Comparison of ENCODE assay signal across 13 cellular contexts in the genomic region with DNA sequence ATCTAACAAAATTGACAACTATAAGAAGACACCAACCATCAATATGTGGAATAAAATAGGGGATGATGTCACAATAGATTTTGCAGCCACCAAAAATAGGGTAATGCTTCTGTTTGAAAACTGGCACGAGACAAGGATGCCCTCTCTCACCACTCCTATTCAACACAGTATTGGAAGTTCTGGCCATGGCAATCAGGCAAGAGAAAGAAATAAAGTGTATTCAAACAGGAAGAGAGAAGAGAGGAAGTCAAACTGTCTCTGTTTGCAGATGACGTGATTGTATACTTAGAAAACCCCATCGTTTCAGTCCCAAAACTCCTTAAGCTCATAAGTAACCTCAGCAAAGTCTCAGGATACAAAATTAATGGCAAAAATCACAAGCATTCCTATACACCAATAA. TPM values are rescaled to one million over a fixed set of nuclear protein-coding genes. Genes with fewer than 3 reads are reported as not detected.
DNase-seq lines count a peak whose midpoint lies in the region; ATAC-seq, FAIRE-seq and TF ChIP-seq lines count a peak whose summit lies in the region.
"Not testable (repeated sequence)": the region's sequence is repeated elsewhere in the genome, so short reads cannot be mapped to it uniquely, and the experiment has no call there.
"Had no signal": no experiment of that assay in that cellular context is flagged by ENCODE, and none has a peak within 500 bp of the region (broad histone marks: within the 10 kb centered on the region; RNA-seq: fewer than 3 reads in every experiment).

No MANE protein-coding gene starts in this region.

- not testable (repeated sequence) for H3K4me2 ChIP-seq in HepG2 (ENCODE audit: low read depth, low read length); smooth muscle cell

- not testable (repeated sequence) for FAIRE-seq in HepG2 (lab: Jason Lieb, UNC)

- H3K9me3 ChIP-seq in CD4-positive, alpha-beta memory T cell (ENCODE audit: control insufficient read depth in 1 of 2, low read length in 2 of 2); HepG2 (ENCODE audit: low read length); smooth muscle cell (replicated peaks; ENCODE audit: low read depth): not testable (repeated sequence)

- peak overlapping the region in 5 of 7 donors; percentile 23 to 85 (median 74) for H3K27ac Mint-ChIP-seq in CD4-positive, alpha-beta memory T cell
- peak overlapping the region; percentile 96 for H3K27ac Mint-ChIP-seq in T-helper 2 cell treated with Interferon-gamma antibody and Interleukin-4, amounts not matched to agents 5 μg/mL and 100 μg/mL, for 36 hours
- peak overlapping the region; percentile 64 for H3K27ac Mint-ChIP-seq in activated CD8-positive, alpha-beta T cell treated with anti-CD3 and anti-CD28 coated beads, Interleukin-2, amount 10 ng/mL, durations not matched to agents 7 days and 5 days
- peak overlapping the region; percentile 34 for H3K27ac Mint-ChIP-seq in activated naive CD4-positive, alpha-beta T cell treated with anti-CD3 and anti-CD28 coated beads for 36 hours
- peak overlapping the region; percentile 87 for H3K27ac Mint-ChIP-seq in activated naive CD8-positive, alpha-beta T cell treated with anti-CD3 and anti-CD28 coated beads, Interleukin-2, amount 50 U/mL, for 24 hours

- H3K4me3 ChIP-seq in CD4-positive, alpha-beta memory T cell (ENCODE audit: low read length in 2 of 2); HepG2 (replicated peaks in 1 of 3; ENCODE audit: insufficient read depth in 1 of 3, low read depth in 2 of 3, low read length in 3 of 3); smooth muscle cell: not testable (repeated sequence)

- TF ChIP-seq EP300 in HepG2 (IDR thresholded peaks at IDR 0.05; ENCODE audit: low read depth in 2 of 2, low read length in 2 of 2); HepG2 (CRISPR knock-in tag; IDR thresholded peaks at IDR 0.05; ENCODE audit: borderline replicate concordance): not testable (repeated sequence)

- not testable (repeated sequence) for TF ChIP-seq RAD21 in HepG2 (CRISPR knock-in tag; IDR thresholded peaks at IDR 0.05)

- not testable (repeated sequence) for TF ChIP-seq POLR2A in HepG2 (IDR thresholded peaks at IDR 0.05; ENCODE audit: insufficient read depth in 1 of 2, low read depth in 2 of 2, low read length in 2 of 2)

- H3K4me1 Mint-ChIP-seq in CD4-positive, alpha-beta memory T cell, result peaks cover 54 to 82% (median 71%) of the 10 kb centered on the region in 4 donors
- H3K4me1 Mint-ChIP-seq in T-helper 2 cell treated with Interferon-gamma antibody and Interleukin-4, amounts not matched to agents 5 μg/mL and 100 μg/mL, for 36 hours (ENCODE audit: low read depth), result peaks cover 58% of the 10 kb centered on the region
- peaks cover 49% of the 10 kb centered on the region for H3K4me1 Mint-ChIP-seq in activated CD8-positive, alpha-beta T cell treated with anti-CD3 and anti-CD28 coated beads, Interleukin-2, amount 10 ng/mL, durations not matched to agents 7 days and 5 days (ENCODE audit: low read depth)
- peaks cover 76% of the 10 kb centered on the region for H3K4me1 Mint-ChIP-seq in activated naive CD4-positive, alpha-beta T cell treated with anti-CD3 and anti-CD28 coated beads for 36 hours (ENCODE audit: low read depth)
- peaks cover 69% of the 10 kb centered on the region for H3K4me1 Mint-ChIP-seq in activated naive CD8-positive, alpha-beta T cell treated with anti-CD3 and anti-CD28 coated beads, Interleukin-2, amount 50 U/mL, for 24 hours

- H3F3A ChIP-seq in smooth muscle cell (ENCODE audit: low read depth), result not testable (repeated sequence)

- not testable (repeated sequence) for H3K27me3 Mint-ChIP-seq in CD4-positive, alpha-beta memory T cell; T-helper 2 cell treated with Interferon-gamma antibody and Interleukin-4, amounts not matched to agents 5 μg/mL and 100 μg/mL, for 36 hours (ENCODE audit: low read depth); activated CD8-positive, alpha-beta T cell treated with anti-CD3 and anti-CD28 coated beads, Interleukin-2, amount 10 ng/mL, durations not matched to agents 7 days and 5 days (ENCODE audit: low read depth); activated naive CD4-positive, alpha-beta T cell treated with anti-CD3 and anti-CD28 coated beads for 36 hours (ENCODE audit: low read depth); activated naive CD8-positive, alpha-beta T cell treated with anti-CD3 and anti-CD28 coated beads, Interleukin-2, amount 50 U/mL, for 24 hours

- WGBS in HepG2 (ENCODE audit: low lambda C conversion rate), result 100% methylated on average over 3 of the region's 3 CpGs
- 85% methylated on average over 3 of the region's 3 CpGs for WGBS in smooth muscle cell (ENCODE audit: low lambda C conversion rate)

- peaks cover 64 to 69% of the 10 kb centered on the region in 2 donors for H3K36me3 Mint-ChIP-seq in CD4-positive, alpha-beta memory T cell
- H3K36me3 Mint-ChIP-seq in T-helper 2 cell treated with Interferon-gamma antibody and Interleukin-4, amounts not matched to agents 5 μg/mL and 100 μg/mL, for 36 hours (ENCODE audit: low read depth), result peaks cover 77% of the 10 kb centered on the region
- peaks cover 69% of the 10 kb centered on the region for H3K36me3 Mint-ChIP-seq in activated CD8-positive, alpha-beta T cell treated with anti-CD3 and anti-CD28 coated beads, Interleukin-2, amount 10 ng/mL, durations not matched to agents 7 days and 5 days (ENCODE audit: low read depth)
- H3K36me3 Mint-ChIP-seq in activated naive CD4-positive, alpha-beta T cell treated with anti-CD3 and anti-CD28 coated beads for 36 hours (ENCODE audit: low read depth), result peaks cover 38% of the 10 kb centered on the region
- peaks cover 55% of the 10 kb centered on the region for H3K36me3 Mint-ChIP-seq in activated naive CD8-positive, alpha-beta T cell treated with anti-CD3 and anti-CD28 coated beads, Interleukin-2, amount 50 U/mL, for 24 hours (ENCODE audit: low read depth)

- not testable (repeated sequence) for BruUV-seq in HepG2 (replicated peaks; lab: Mats Ljungman, UMichigan)

- peaks cover 57% of the 10 kb centered on the region for H3K4me1 ChIP-seq in CD4-positive, alpha-beta memory T cell (ENCODE audit: insufficient read depth, low read length)
- not testable (repeated sequence) for H3K4me1 ChIP-seq in HepG2 (ENCODE audit: insufficient read depth, low read length); smooth muscle cell (ENCODE audit: low read depth)

- not testable (repeated sequence) for H4K20me1 ChIP-seq in HepG2 (ENCODE audit: insufficient read depth, low read length); smooth muscle cell (ENCODE audit: low read depth)

- H3K4me3 Mint-ChIP-seq in CD4-positive, alpha-beta memory T cell, result peak overlapping the region in 6 of 8 donors; percentile 8 to 73 (median 35)
- H3K4me3 Mint-ChIP-seq in T-helper 2 cell treated with Interferon-gamma antibody and Interleukin-4, amounts not matched to agents 5 μg/mL and 100 μg/mL, for 36 hours, result peak overlapping the region; percentile 66
- not testable (repeated sequence) for H3K4me3 Mint-ChIP-seq in activated CD8-positive, alpha-beta T cell treated with anti-CD3 and anti-CD28 coated beads, Interleukin-2, amount 10 ng/mL, durations not matched to agents 7 days and 5 days; activated naive CD4-positive, alpha-beta T cell treated with anti-CD3 and anti-CD28 coated beads for 36 hours
- H3K4me3 Mint-ChIP-seq in activated naive CD8-positive, alpha-beta T cell treated with anti-CD3 and anti-CD28 coated beads, Interleukin-2, amount 50 U/mL, for 24 hours, result peak overlapping the region; percentile 12

- H3K79me2 ChIP-seq in HepG2 (ENCODE audit: insufficient read depth, low read length), result peaks cover 15% of the 10 kb centered on the region
- peaks cover 45% of the 10 kb centered on the region for H3K79me2 ChIP-seq in smooth muscle cell (ENCODE audit: low read depth)

- not testable (repeated sequence) for H2AFZ ChIP-seq in HepG2 (ENCODE audit: low read length); smooth muscle cell (ENCODE audit: low read depth)

- intact Hi-C loops in CD4-positive, alpha-beta memory T cell (cut with micrococcal nuclease); activated naive CD4-positive, alpha-beta T cell treated with anti-CD3 and anti-CD28 coated beads for 36 hours (cut with micrococcal nuclease); HepG2 (cut with micrococcal nuclease; ENCODE audit: unreplicated experiment): not testable (repeated sequence)

- H3K9me3 Mint-ChIP-seq in CD4-positive, alpha-beta memory T cell; activated CD8-positive, alpha-beta T cell treated with anti-CD3 and anti-CD28 coated beads, Interleukin-2, amount 10 ng/mL, durations not matched to agents 7 days and 5 days (ENCODE audit: insufficient read depth); activated naive CD4-positive, alpha-beta T cell treated with anti-CD3 and anti-CD28 coated beads for 36 hours: not testable (repeated sequence)
- H3K9me3 Mint-ChIP-seq in T-helper 2 cell treated with Interferon-gamma antibody and Interleukin-4, amounts not matched to agents 5 μg/mL and 100 μg/mL, for 36 hours, result peaks cover 42% of the 10 kb centered on the region
- H3K9me3 Mint-ChIP-seq in activated naive CD8-positive, alpha-beta T cell treated with anti-CD3 and anti-CD28 coated beads, Interleukin-2, amount 50 U/mL, for 24 hours, result peaks cover 11% of the 10 kb centered on the region

- not testable (repeated sequence) for H3K36me3 ChIP-seq in CD4-positive, alpha-beta memory T cell (ENCODE audit: insufficient read depth, low read length); HepG2 (replicated peaks in 1 of 2; ENCODE audit: control insufficient read depth in 1 of 2, insufficient read depth in 2 of 2, low read length in 2 of 2); smooth muscle cell (ENCODE audit: low read depth)

- ATAC-seq in activated CD8-positive, alpha-beta T cell treated with anti-CD3 and anti-CD28 coated beads, Interleukin-2, amount 10 ng/mL, durations not matched to agents 7 days and 5 days; activated naive CD8-positive, alpha-beta T cell treated with anti-CD3 and anti-CD28 coated beads, Interleukin-2, amount 50 U/mL, for 24 hours; HepG2: not testable (repeated sequence)

- DNase-seq in CD4-positive, alpha-beta memory T cell; T-helper 2 cell treated with Interferon-gamma antibody and Interleukin-4, amounts not matched to agents 5 μg/mL and 100 μg/mL, for 36 hours (ENCODE audit: low spot score); activated CD8-positive, alpha-beta T cell treated with anti-CD3 and anti-CD28 coated beads, Interleukin-2, amount 10 ng/mL, durations not matched to agents 7 days and 5 days; activated naive CD4-positive, alpha-beta T cell treated with anti-CD3 and anti-CD28 coated beads for 36 hours; activated naive CD8-positive, alpha-beta T cell treated with anti-CD3 and anti-CD28 coated beads, Interleukin-2, amount 50 U/mL, for 24 hours; HepG2 (ENCODE audit: low spot score); smooth muscle cell (lab: John Stamatoyannopoulos, UW; ENCODE audit: unreplicated experiment): not testable (repeated sequence)

- in situ Hi-C loops in HepG2 (cut with HindIII; ENCODE audit: extremely low pct_ligation_motif_present, low pct_unique_long_range_greater_than_20kb), result not testable (repeated sequence)

- H3K27ac ChIP-seq in CD4-positive, alpha-beta memory T cell (ENCODE audit: low read depth, low read length); HepG2 (ENCODE audit: extremely low read length, insufficient read depth, low read length): not testable (repeated sequence)
- H3K27ac ChIP-seq in smooth muscle cell (ENCODE audit: low read depth), result peak overlapping the region; percentile 79

- H3K9ac ChIP-seq in HepG2 (ENCODE audit: insufficient read depth, low read depth, low read length); smooth muscle cell (ENCODE audit: low read depth): not testable (repeated sequence)

- H3K27me3 ChIP-seq in CD4-positive, alpha-beta memory T cell (ENCODE audit: insufficient read depth, low read length); HepG2 (ENCODE audit: control insufficient read depth in 1 of 2, insufficient read depth in 2 of 2, low read length in 2 of 2); smooth muscle cell (ENCODE audit: low read depth): not testable (repeated sequence)

- CTCF ChIA-PET in CD4-positive, alpha-beta memory T cell (lab: Charles Lee; ENCODE audit: partially characterized antibody); activated CD8-positive, alpha-beta T cell treated with anti-CD3 and anti-CD28 coated beads, Interleukin-2, amount 10 ng/mL, durations not matched to agents 7 days and 5 days (lab: Charles Lee); activated naive CD4-positive, alpha-beta T cell treated with anti-CD3 and anti-CD28 coated beads for 36 hours (lab: Charles Lee); HepG2 (lab: Yijun Ruan, JAX; ENCODE audit: low intra/inter-chr PET ratio, low total read pairs): not testable (repeated sequence)

- not testable (repeated sequence) for TF ChIP-seq CTCF in HepG2 (CRISPR knock-in tag; IDR thresholded peaks at IDR 0.05); smooth muscle cell (IDR thresholded peaks at IDR 0.05; ENCODE audit: borderline replicate concordance, insufficient read depth, poor library complexity, severe bottlenecking)

- POLR2A ChIA-PET in CD4-positive, alpha-beta memory T cell (lab: Charles Lee; ENCODE audit: partially characterized antibody); HepG2 (lab: Yijun Ruan, JAX): not testable (repeated sequence)
- POLR2A ChIA-PET in activated CD8-positive, alpha-beta T cell treated with anti-CD3 and anti-CD28 coated beads, Interleukin-2, amount 10 ng/mL, durations not matched to agents 7 days and 5 days (lab: Charles Lee), result interaction anchor here (1.0 to 1.5 kb wide), 2 partner anchors 21 to 176 kb away, joined by 3 to 4 read pairs; a partner anchor contains a TSS

RNA-seq across cellular contexts. Expression of a gene that starts 21.2 kb away (rescaled TPM):
- total RNA-seq in CD4-positive, alpha-beta memory T cell, result 10 to 100 TPM; 64.0 to 69.1 TPM
- 10 to 100 TPM; 15.2 to 23.8 TPM for polyA plus RNA-seq in CD4-positive, alpha-beta memory T cell
- total RNA-seq in activated CD8-positive, alpha-beta T cell treated with anti-CD3 and anti-CD28 coated beads, Interleukin-2, amount 10 ng/mL, durations not matched to agents 7 days and 5 days, result 10 to 100 TPM; 33.2 to 33.7 TPM
- total RNA-seq in activated naive CD4-positive, alpha-beta T cell treated with anti-CD3 and anti-CD28 coated beads for 36 hours, result 10 to 100 TPM; 46.0 to 51.7 TPM
- total RNA-seq in HepG2 (2016; rRNA removed; fragmentation: Illumina TruSeq; extraction: Trizol), result 15.7 and 16.4 TPM in 2 replicates
- total RNA-seq in HepG2 (2016; cell fraction: cytosol; rRNA removed; fragmentation: Illumina TruSeq; extraction: Trizol; ENCODE audit: low read depth), result 4.8 and 7.5 TPM in 2 replicates
- 16.0 and 16.4 TPM in 2 replicates for total RNA-seq in HepG2 (2016; cell fraction: insoluble cytoplasmic fraction; rRNA removed; fragmentation: Illumina TruSeq; extraction: Trizol)
- total RNA-seq in HepG2 (2016; cell fraction: membrane; rRNA removed; fragmentation: Illumina TruSeq; extraction: Trizol), result 4.0 and 4.5 TPM in 2 replicates
- 37.5 and 45.8 TPM in 2 replicates for total RNA-seq in HepG2 (2016; cell fraction: nucleus; rRNA removed; fragmentation: Illumina TruSeq; extraction: Trizol)
- 3.3 and 4.7 TPM in 2 replicates for polyA plus RNA-seq in HepG2 (2011; rRNA removed)
- 1.1 and 1.3 TPM in 2 replicates for polyA plus RNA-seq in HepG2 (2011; cell fraction: cytosol; rRNA removed)
- 5.6 and 6.0 TPM in 2 replicates for polyA plus RNA-seq in HepG2 (2011; cell fraction: nucleus; rRNA removed)
- 3.2 and 6.3 TPM in 2 replicates for polyA plus RNA-seq in HepG2 (2012)
- 0.22 and 0.40 TPM in 2 replicates for polyA plus RNA-seq in HepG2 (2016; cell fraction: cytosol; fragmentation: Illumina TruSeq; extraction: Trizol; ENCODE audit: low read depth)
- 10.2 and 10.9 TPM in 2 replicates for polyA plus RNA-seq in HepG2 (2016; cell fraction: insoluble cytoplasmic fraction; fragmentation: Illumina TruSeq; extraction: Trizol; ENCODE audit: low read depth)
- polyA plus RNA-seq in HepG2 (2016; cell fraction: membrane; fragmentation: Illumina TruSeq; extraction: Trizol; ENCODE audit: low read depth), result 0.55 and 0.59 TPM in 2 replicates
- 19.2 and 19.7 TPM in 2 replicates for polyA plus RNA-seq in HepG2 (2016; cell fraction: nucleus; fragmentation: Illumina TruSeq; extraction: Trizol; ENCODE audit: insufficient read depth, low read depth)
- polyA minus RNA-seq in HepG2 (2011; rRNA and poly(A)+ RNA removed; ENCODE audit: low replicate concordance), result 4.4 and 6.1 TPM in 2 replicates
- polyA minus RNA-seq in HepG2 (2011; cell fraction: cytosol; rRNA and poly(A)+ RNA removed), result 3.5 and 3.8 TPM in 2 replicates
- polyA minus RNA-seq in HepG2 (2011; cell fraction: nucleus; rRNA and poly(A)+ RNA removed), result 60.2 and 78.0 TPM in 2 replicates
- 22.3 and 25.1 TPM in 2 replicates for total RNA-seq in smooth muscle cell
- polyA plus RNA-seq in smooth muscle cell, result 7.5 and 11.2 TPM in 2 replicates

RNA-seq across cellular contexts. Expression of a gene that starts 34.4 kb away (rescaled TPM):
- total RNA-seq in CD4-positive, alpha-beta memory T cell, result 1 to 10 TPM; 3.6 to 3.9 TPM
- polyA plus RNA-seq in CD4-positive, alpha-beta memory T cell, result 1 to 10 TPM; 2.8 to 3.7 TPM
- total RNA-seq in activated CD8-positive, alpha-beta T cell treated with anti-CD3 and anti-CD28 coated beads, Interleukin-2, amount 10 ng/mL, durations not matched to agents 7 days and 5 days, result 10 to 100 TPM; 22.3 to 23.1 TPM
- total RNA-seq in activated naive CD4-positive, alpha-beta T cell treated with anti-CD3 and anti-CD28 coated beads for 36 hours, result 10 to 100 TPM; 18.9 to 22.1 TPM
- total RNA-seq in HepG2 (2016; rRNA removed; fragmentation: Illumina TruSeq; extraction: Trizol) (not detected in 2 replicates), smooth muscle cell (not detected in 2 replicates)
- not detected in 2 replicates for total RNA-seq in HepG2 (2016; cell fraction: cytosol; rRNA removed; fragmentation: Illumina TruSeq; extraction: Trizol; ENCODE audit: low read depth)
- total RNA-seq in HepG2 (2016; cell fraction: insoluble cytoplasmic fraction; rRNA removed; fragmentation: Illumina TruSeq; extraction: Trizol), result not detected in 2 replicates
- total RNA-seq in HepG2 (2016; cell fraction: membrane; rRNA removed; fragmentation: Illumina TruSeq; extraction: Trizol), result not detected in 2 replicates
- not detected in 2 replicates for total RNA-seq in HepG2 (2016; cell fraction: nucleus; rRNA removed; fragmentation: Illumina TruSeq; extraction: Trizol)
- polyA plus RNA-seq in HepG2 (2011; rRNA removed) (not detected in 2 replicates), smooth muscle cell (not detected in 2 replicates)
- not detected in 2 replicates for polyA plus RNA-seq in HepG2 (2011; cell fraction: cytosol; rRNA removed)
- not detected in 2 replicates for polyA plus RNA-seq in HepG2 (2011; cell fraction: nucleus; rRNA removed)
- not detected in 2 replicates for polyA plus RNA-seq in HepG2 (2012)
- not detected in 2 replicates for polyA plus RNA-seq in HepG2 (2016; cell fraction: cytosol; fragmentation: Illumina TruSeq; extraction: Trizol; ENCODE audit: low read depth)
- polyA plus RNA-seq in HepG2 (2016; cell fraction: insoluble cytoplasmic fraction; fragmentation: Illumina TruSeq; extraction: Trizol; ENCODE audit: low read depth), result not detected in 2 replicates
- not detected in 2 replicates for polyA plus RNA-seq in HepG2 (2016; cell fraction: membrane; fragmentation: Illumina TruSeq; extraction: Trizol; ENCODE audit: low read depth)
- not detected in 2 replicates for polyA plus RNA-seq in HepG2 (2016; cell fraction: nucleus; fragmentation: Illumina TruSeq; extraction: Trizol; ENCODE audit: insufficient read depth, low read depth)
- not detected in 2 replicates for polyA minus RNA-seq in HepG2 (2011; rRNA and poly(A)+ RNA removed; ENCODE audit: low replicate concordance)
- not detected in 2 replicates for polyA minus RNA-seq in HepG2 (2011; cell fraction: cytosol; rRNA and poly(A)+ RNA removed)
- polyA minus RNA-seq in HepG2 (2011; cell fraction: nucleus; rRNA and poly(A)+ RNA removed), result not detected in 2 replicates
- total RNA-seq: Caco-2, H4, HT1080, PC-3, Right ventricle myocardium superior, RPMI7951 had no signal

Comparison
In these comparisons a context has a peak if more than half of its experiments do, and no peak if none do; other contexts are left out.
1. H3K27ac Mint-ChIP-seq: peak in every context shown above with its lines; median percentile 96 in T-helper 2 cell treated with Interferon-gamma antibody and Interleukin-4, amounts not matched to agents 5 μg/mL and 100 μg/mL, for 36 hours; 87 in activated naive CD8-positive, alpha-beta T cell treated with anti-CD3 and anti-CD28 coated beads, Interleukin-2, amount 50 U/mL, for 24 hours; 74 in CD4-positive, alpha-beta memory T cell; 64 in activated CD8-positive, alpha-beta T cell treated with anti-CD3 and anti-CD28 coated beads, Interleukin-2, amount 10 ng/mL, durations not matched to agents 7 days and 5 days; 34 in activated naive CD4-positive, alpha-beta T cell treated with anti-CD3 and anti-CD28 coated beads for 36 hours.
2. RNA of a gene that starts 34.4 kb away (total RNA-seq): 22.3 to 23.1 TPM in activated CD8-positive, alpha-beta T cell treated with anti-CD3 and anti-CD28 coated beads, Interleukin-2, amount 10 ng/mL, durations not matched to agents 7 days and 5 days and 18.9 to 22.1 TPM in activated naive CD4-positive, alpha-beta T cell treated with anti-CD3 and anti-CD28 coated beads for 36 hours; 3.6 to 3.9 TPM in CD4-positive, alpha-beta memory T cell, not detected in HepG2 and not detected in smooth muscle cell; every median in the first group is over 4 times any median in the second.